15 cellular contexts compared by ENCODE assay signal in genomic region chr7:158239290-158239981, GRCh38.
A peak's percentile ranks its signal among the peaks of the same experiment; 100 is the strongest.
DNase-seq lines count a peak whose midpoint lies in the region; ATAC-seq and TF ChIP-seq lines count a peak whose summit lies in the region.
"Had no signal": no experiment of that assay in that cellular context is flagged by ENCODE, and none has a peak within 500 bp of the region (broad histone marks: within the 10 kb centered on the region; RNA-seq: fewer than 3 reads in every experiment).

No MANE protein-coding gene starts in this region.

- POLR2A ChIA-PET in HEK293T (lab: Yijun Ruan, JAX), result no interaction called here

- ATAC-seq in left cardiac atrium (no peak), esophagus mucosa (peak; percentile 88)
- ATAC-seq in stimulated activated naive CD8-positive, alpha-beta T cell treated with anti-CD3 and anti-CD28 coated beads, Interleukin-15, Interleukin-2, amounts not matched to agents 100 U/mL and 50 U/mL, for 24 hours, result no peak
- ATAC-seq: gastrocnemius medialis had no signal

- peak in 1 of 2 donors; percentile 20 for TF ChIP-seq EP300 in tibial nerve (IDR thresholded peaks at IDR 0.05)

- no peaks in the 10 kb centered on the region for H3K27me3 ChIP-seq in right atrium auricular region
- no peaks in the 10 kb centered on the region for H3K27me3 ChIP-seq in tibial nerve
- H3K27me3 ChIP-seq: gastrocnemius medialis had no signal

- WGBS in tibial nerve, 2 donors, result 53 to 62% methylated on average over 25 to 30 of the region's 30 CpGs

- DNase-seq in left cardiac atrium, result peak; percentile 64
- no peak for DNase-seq in right atrium auricular region (ENCODE audit: low spot score)
- DNase-seq in NCI-H510A (lab: John Stamatoyannopoulos, UW), result peak; percentile 87
- DNase-seq in HEK293T (ENCODE audit: extremely low spot score), result no peak
- DNase-seq in stimulated activated naive CD8-positive, alpha-beta T cell treated with anti-CD3 and anti-CD28 coated beads, Interleukin-15, Interleukin-2, amounts not matched to agents 100 U/mL and 50 U/mL, for 24 hours, result no peak
- no peak for DNase-seq in erythroblast (lab: John Stamatoyannopoulos, UW)
- no peak for DNase-seq in tibial nerve (ENCODE audit: low spot score in 2 of 2)
- DNase-seq: activated CD8-positive, alpha-beta memory T cell treated with anti-CD3 and anti-CD28 coated beads for 24 hours; activated naive CD8-positive, alpha-beta T cell treated with anti-CD3 and anti-CD28 coated beads, Interleukin-2, amount 10 ng/mL, durations not matched to agents 7 days and 5 days; gastrocnemius medialis; GM23248; NCI-H526 treated with DMSO at 0.1 percent for 48 hours had no signal

- TF ChIP-seq CTCF in right atrium auricular region (IDR thresholded peaks at IDR 0.05) (no peak), tibial nerve (IDR thresholded peaks at IDR 0.05) (no peak)

- TF ChIP-seq POLR2A in erythroblast (IDR thresholded peaks at IDR 0.05; ENCODE audit: low read length) (no peak), tibial nerve (IDR thresholded peaks at IDR 0.05) (no peak)

- intact Hi-C loops in left cardiac atrium (cut with DNase I), result no loop called here

- H3K36me3 ChIP-seq in right atrium auricular region, result no peaks in the 10 kb centered on the region
- H3K36me3 ChIP-seq in tibial nerve, result no peaks in the 10 kb centered on the region
- H3K36me3 ChIP-seq: gastrocnemius medialis, suprapubic skin had no signal

- no peaks in the 10 kb centered on the region for H3K9me3 ChIP-seq in right atrium auricular region
- H3K9me3 ChIP-seq in tibial nerve, result peaks cover 0 to 26% (median 0%) of the 10 kb centered on the region in 4 donors
- H3K9me3 ChIP-seq: gastrocnemius medialis, suprapubic skin had no signal

- H3K27ac ChIP-seq in right atrium auricular region (no peak overlapping the region), tibial nerve (peak overlapping the region in 1 of 4 donors; percentile 60)
- H3K27ac ChIP-seq: GM23248, suprapubic skin had no signal

- no peak overlapping the region for H3K4me3 ChIP-seq in right atrium auricular region
- H3K4me3 ChIP-seq in tibial nerve, result peak overlapping the region in 1 of 4 donors; percentile 0
- H3K4me3 ChIP-seq: GM23248, lung, suprapubic skin had no signal

- CTCF ChIA-PET in HEK293T (lab: Yijun Ruan, JAX), result no interaction called here

- H3K4me1 ChIP-seq in right atrium auricular region (no peaks in the 10 kb centered on the region), tibial nerve (no peaks in the 10 kb centered on the region)
- H3K4me1 ChIP-seq: gastrocnemius medialis, suprapubic skin had no signal

TF ChIP-seq in HEK293T, 16 proteins besides CTCF, POLR2A, EP300 and RAD21:
- no peak for TF ChIP-seq FOXK2 (IDR thresholded peaks at IDR 0.05)
- TF ChIP-seq FOXA1 (IDR thresholded peaks at IDR 0.05), result no peak
- TF ChIP-seq ARNT (IDR thresholded peaks at IDR 0.05), result no peak

Comparison
In these comparisons a context has a peak if more than half of its experiments do, and no peak if none do; other contexts are left out.
1. DNase-seq: peak in left cardiac atrium (single experiment) and NCI-H510A (single experiment); none in right atrium auricular region (single experiment), HEK293T (single experiment), stimulated activated naive CD8-positive, alpha-beta T cell treated with anti-CD3 and anti-CD28 coated beads, Interleukin-15, Interleukin-2, amounts not matched to agents 100 U/mL and 50 U/mL, for 24 hours (single experiment), erythroblast (0 of 2) and tibial nerve (0 of 2).